1 cellular context compared by ENCODE assay signal in genomic region chr17:69557339-69557738, GRCh38.
TF ChIP-seq lines count a peak whose summit lies in the region.

No MANE protein-coding gene starts in this region.

TF ChIP-seq in HepG2, 621 proteins besides CTCF, POLR2A, EP300 and RAD21 (continued from another document):
- peak; percentile 67 to 82 for TF ChIP-seq MAFK (conservative IDR thresholded peaks at IDR 0.05 in 1 of 2, IDR thresholded peaks at IDR 0.05 in 1 of 2; ENCODE audit: low read length in 2 of 2)
- TF ChIP-seq AFF4 (CRISPR knock-in tag; IDR thresholded peaks at IDR 0.05): no peak
- no peak for TF ChIP-seq ZNF569 (CRISPR knock-in tag; IDR thresholded peaks at IDR 0.05; ENCODE audit: borderline replicate concordance)
